Comparison of ENCODE assay signal across 13 cellular contexts in the genomic region with DNA sequence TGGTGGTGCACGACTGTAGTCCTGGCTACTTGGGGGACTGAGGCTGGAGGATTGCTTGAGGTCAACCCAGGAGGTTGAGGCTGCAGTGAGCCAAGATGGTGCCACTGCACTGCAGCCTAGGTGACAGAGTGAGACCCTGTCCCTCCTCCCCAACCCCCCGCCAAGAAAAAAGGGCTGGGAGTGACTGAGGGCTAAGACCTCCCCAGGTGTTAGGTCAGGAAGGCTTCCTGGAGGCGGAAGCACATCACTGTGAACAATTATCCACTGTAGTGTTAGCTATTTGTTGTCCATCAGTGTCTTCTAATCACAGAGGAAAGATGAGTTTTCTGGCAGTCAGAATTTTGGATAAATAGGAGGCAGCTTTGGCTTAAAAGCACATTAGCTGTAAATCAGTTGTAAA. TPM values are rescaled to one million over a fixed set of nuclear protein-coding genes. Genes with fewer than 3 reads are reported as not detected.
"Had no signal": no experiment of that assay in that cellular context is flagged by ENCODE, and none has a peak within 500 bp of the region (broad histone marks: within the 10 kb centered on the region; RNA-seq: fewer than 3 reads in every experiment).

No MANE protein-coding gene starts in this region.

- H3K4me3 ChIP-seq: gastroesophageal sphincter, hepatocyte, right lobe of liver, spleen, suprapubic skin had no signal

- H3K9me3 ChIP-seq: gastroesophageal sphincter, right lobe of liver, spleen, suprapubic skin had no signal

- ATAC-seq: activated CD4-positive, CD25-positive, alpha-beta regulatory T cell treated with anti-CD3 and anti-CD28 coated beads, Interleukin-2, amount 50 U/mL, for 24 hours; gastroesophageal sphincter; right lobe of liver; stimulated activated naive CD8-positive, alpha-beta T cell treated with anti-CD3 and anti-CD28 coated beads, Interleukin-15, Interleukin-2, amounts not matched to agents 100 U/mL and 50 U/mL, for 24 hours had no signal

- H3K27me3 Mint-ChIP-seq: central memory CD8-positive, alpha-beta T cell; progenitor cell of endocrine pancreas; type B pancreatic cell had no signal

- H3K9me3 Mint-ChIP-seq: central memory CD8-positive, alpha-beta T cell; type B pancreatic cell had no signal

- H3K27me3 ChIP-seq: gastroesophageal sphincter, hepatocyte, right lobe of liver, spleen, suprapubic skin had no signal

- H3K27ac ChIP-seq: gastroesophageal sphincter, hepatocyte, right lobe of liver, suprapubic skin had no signal

- DNase-seq: midbrain; occipital lobe; right lobe of liver; spleen; stimulated activated CD4-positive, alpha-beta T cell treated with anti-CD3 and anti-CD28 coated beads, Interleukin-1b, Interleukin-23, amount 100 ng/mL, for 48 hours; stimulated activated naive CD8-positive, alpha-beta T cell treated with anti-CD3 and anti-CD28 coated beads, Interleukin-15, Interleukin-2, amounts not matched to agents 100 U/mL and 50 U/mL, for 24 hours had no signal

- H3K27ac Mint-ChIP-seq: progenitor cell of endocrine pancreas had no signal

- H3K4me3 Mint-ChIP-seq: central memory CD8-positive, alpha-beta T cell; type B pancreatic cell had no signal

RNA-seq across cellular contexts. Expression of a gene that starts 11.5 kb away (rescaled TPM):
- total RNA-seq: right lobe of liver had no signal
